32 cellular contexts compared by ENCODE assay signal in the genomic region with DNA sequence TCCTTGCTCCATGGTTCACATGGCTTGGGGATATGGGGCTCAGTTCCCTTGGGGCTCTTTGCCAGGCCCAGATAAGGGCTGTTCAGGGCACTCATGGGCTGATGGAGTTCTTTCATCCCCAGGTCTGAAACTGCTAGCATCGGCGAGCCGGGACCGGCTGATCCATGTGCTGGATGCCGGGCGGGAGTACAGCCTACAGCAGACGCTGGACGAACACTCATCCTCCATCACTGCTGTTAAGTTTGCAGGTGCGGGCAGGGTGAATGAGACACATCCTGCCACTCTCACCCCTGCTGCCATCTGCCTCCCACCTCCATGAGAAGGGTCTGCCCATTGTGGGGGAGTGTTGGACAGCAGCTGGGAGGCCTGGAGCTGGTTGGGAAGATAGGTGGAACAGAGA.
"Had no signal": no experiment of that assay in that cellular context is flagged by ENCODE, and none has a peak within 500 bp of the region (broad histone marks: within the 10 kb centered on the region; RNA-seq: fewer than 3 reads in every experiment).

No MANE protein-coding gene starts in this region.

- DNase-seq: activated B cell treated with CpG ODN at 0.5 μM for 24 hours; activated CD4-positive, alpha-beta memory T cell treated with anti-CD3 and anti-CD28 coated beads for 36 hours; activated CD4-positive, alpha-beta T cell treated with anti-CD3 and anti-CD28 coated beads for 4 hours; activated CD4-positive, alpha-beta T cell treated with anti-CD3 and anti-CD28 coated beads, Interleukin-2, amount 10 ng/mL, durations not matched to agents 24 days and 14 days; activated CD4-positive, alpha-beta T cell treated with anti-CD3 and anti-CD28 coated beads, Interleukin-2, amount 50 U/mL, for 1 hour; activated CD4-positive, alpha-beta T cell treated with anti-CD3 and anti-CD28 coated beads, Interleukin-2, amount 50 U/mL, for 4 hours; activated CD4-positive, CD25-positive, alpha-beta regulatory T cell treated with anti-CD3 and anti-CD28 coated beads, Interleukin-2, amount 50 U/mL, for 72 hours; activated CD8-positive, alpha-beta memory T cell treated with anti-CD3 and anti-CD28 coated beads, Interleukin-2, amount 50 U/mL, for 4 hours; activated CD8-positive, alpha-beta T cell treated with anti-CD3 and anti-CD28 coated beads for 36 hours; activated effector memory CD4-positive, alpha-beta T cell treated with anti-CD3 and anti-CD28 coated beads, Interleukin-2, amount 50 U/mL, for 16 hours; activated gamma-delta T cell treated with Interleukin-2 at 50 U/mL for 16 hours; activated naive CD4-positive, alpha-beta T cell; activated naive CD4-positive, alpha-beta T cell treated with anti-CD3 and anti-CD28 coated beads for 36 hours; activated naive CD4-positive, alpha-beta T cell treated with anti-CD3 and anti-CD28 coated beads, Interleukin-2, amount 50 U/mL, for 16 hours; activated naive CD8-positive, alpha-beta T cell treated with anti-CD3 and anti-CD28 coated beads for 36 hours; activated T-cell treated with anti-CD3 and anti-CD28 coated beads for 4 hours; activated T-cell treated with anti-CD3 and anti-CD28 coated beads, Interleukin-2, amount 50 U/mL, for 1 hour; activated T-cell treated with anti-CD3 and anti-CD28 coated beads, Interleukin-2, amount 50 U/mL, for 4 hours; activated T-cell treated with anti-CD3 and anti-CD28 coated beads, Interleukin-2, amount 50 U/mL, for 72 hours; adrenal gland; amniotic stem cell; aorta; body of pancreas; brain microvascular endothelial cell; central memory CD4-positive, alpha-beta T cell; T-helper 1 cell; T-helper 2 cell; T-helper 9 cell had no signal

- H3K27ac ChIP-seq: adrenal gland, body of pancreas, brain microvascular endothelial cell, breast epithelium, VCaP had no signal

- H3K4me3 ChIP-seq: adrenal gland, body of pancreas, breast epithelium had no signal

- ATAC-seq: activated CD8-positive, alpha-beta T cell treated with anti-CD3 and anti-CD28 coated beads for 36 hours; activated naive CD4-positive, alpha-beta T cell treated with anti-CD3 and anti-CD28 coated beads, Interleukin-2, amount 50 U/mL, for 72 hours; activated T-cell treated with anti-CD3 and anti-CD28 coated beads, Interleukin-2, amount 50 U/mL, for 4 hours; activated T-cell treated with anti-CD3 and anti-CD28 coated beads, Interleukin-2, amount 50 U/mL, for 72 hours; activated T-helper 17 cell treated with anti-CD3 and anti-CD28 coated beads, Interleukin-2, amount 50 U/mL, for 72 hours; body of pancreas had no signal

- H3K4me1 ChIP-seq: adrenal gland, breast epithelium had no signal

- H3K27me3 ChIP-seq: adrenal gland, body of pancreas, brain microvascular endothelial cell, breast epithelium had no signal

- H3K9me3 ChIP-seq: adrenal gland, body of pancreas, breast epithelium had no signal
